ENCODE assay signal across 2 cellular contexts in genomic region chr2:230809677-230810251, GRCh38.
A peak's percentile ranks its signal among the peaks of the same experiment; 100 is the strongest.
TF ChIP-seq lines count a peak whose summit lies in the region.

No MANE protein-coding gene starts in this region.

TF ChIP-seq in HepG2, 621 proteins besides CTCF, POLR2A, EP300 and RAD21:
- no peak for TF ChIP-seq ZKSCAN5 (CRISPR knock-in tag; IDR thresholded peaks at IDR 0.05)
- TF ChIP-seq HIC2 (CRISPR knock-in tag; IDR thresholded peaks at IDR 0.05; ENCODE audit: low read depth), result no peak
- TF ChIP-seq MAFK (conservative IDR thresholded peaks at IDR 0.05 in 1 of 2, IDR thresholded peaks at IDR 0.05 in 1 of 2; ENCODE audit: low read length in 2 of 2), result peak in 1 of 2 experiments; percentile 51; a peak in 2 of 4 replicates

TF ChIP-seq in endothelial cell of umbilical vein, 7 proteins besides CTCF, POLR2A, EP300 and RAD21:
- TF ChIP-seq FOS (IDR thresholded peaks at IDR 0.05; ENCODE audit: borderline replicate concordance, insufficient read depth, low read length) (peak; percentile 31), MAX (IDR thresholded peaks at IDR 0.05; ENCODE audit: insufficient read depth, insufficient read length) (no peak), GATA2 (IDR thresholded peaks at IDR 0.05; ENCODE audit: insufficient read depth, insufficient read length, low read depth, low read length) (no peak), MYC (IDR thresholded peaks at IDR 0.05; ENCODE audit: low read depth, low read length) (no peak), EZH2 (IDR thresholded peaks at IDR 0.05; ENCODE audit: borderline replicate concordance, low read depth, low read length, severe bottlenecking) (no peak), JUN (IDR thresholded peaks at IDR 0.05; ENCODE audit: borderline replicate concordance, insufficient read depth, insufficient read length, low read depth) (peak; percentile 9), POLR2AphosphoS5 (IDR thresholded peaks at IDR 0.05; ENCODE audit: insufficient read depth, low read depth, low read length) (no peak)
